10 cellular contexts compared by ENCODE assay signal in genomic region chr2:85600951-85601770, GRCh38. TPM values are rescaled to one million over a fixed set of nuclear protein-coding genes. Genes with fewer than 3 reads are reported as not detected.
DNase-seq lines count a peak whose midpoint lies in the region; ATAC-seq and TF ChIP-seq lines count a peak whose summit lies in the region.
"Had no signal": no experiment of that assay in that cellular context is flagged by ENCODE, and none has a peak within 500 bp of the region (broad histone marks: within the 10 kb centered on the region; RNA-seq: fewer than 3 reads in every experiment).

No MANE protein-coding gene starts in this region.

- peaks cover 34% of the 10 kb centered on the region for H3K4me1 Mint-ChIP-seq in central memory CD8-positive, alpha-beta T cell

- peaks cover 10% of the 10 kb centered on the region for H3K36me3 Mint-ChIP-seq in central memory CD8-positive, alpha-beta T cell (ENCODE audit: insufficient read depth)

- peak overlapping the region; percentile 82 for H3K4me3 Mint-ChIP-seq in central memory CD8-positive, alpha-beta T cell

- H3K27ac ChIP-seq in heart right ventricle (peak overlapping the region in 9 of 10 donors; percentile 71 to 94 (median 89)), upper lobe of right lung (peak overlapping the region; percentile 89)

- H3K4me3 ChIP-seq in heart right ventricle, result peak overlapping the region in 9 of 10 donors; percentile 64 to 92 (median 75)
- H3K4me3 ChIP-seq in mucosa of descending colon, result no peak overlapping the region
- H3K4me3 ChIP-seq in upper lobe of right lung, result peak overlapping the region; percentile 79

- intact Hi-C loops in heart right ventricle (cut with DNase I), result loop anchor here in 4 of 10 donors (5.0 kb wide), 1 partner anchor 39 kb away; the partner anchor contains the start of gene GGCX (in 4 of the 4)
- intact Hi-C loops in left cardiac atrium (cut with DNase I), result loop anchor here in 1 of 2 donors (5.0 kb wide), 1 partner anchor 39 kb away; the partner anchor contains the start of gene GGCX
- intact Hi-C loops in mucosa of descending colon (cut with DNase I, micrococcal nuclease), result no loop called here
- intact Hi-C loops in upper lobe of right lung (cut with DNase I), result no loop called here

- peak overlapping the region; percentile 87 for H3K27ac Mint-ChIP-seq in central memory CD8-positive, alpha-beta T cell (ENCODE audit: low read depth)

- H3K27me3 Mint-ChIP-seq in central memory CD8-positive, alpha-beta T cell, result no peaks in the 10 kb centered on the region

- H3K36me3 ChIP-seq in heart right ventricle (peaks cover 0 to 53% (median 11%) of the 10 kb centered on the region in 9 donors), mucosa of descending colon (ENCODE audit: low read depth) (no peaks in the 10 kb centered on the region), upper lobe of right lung (peaks cover 31% of the 10 kb centered on the region)

- peaks cover 6 to 61% (median 51%) of the 10 kb centered on the region in 9 donors for H3K4me1 ChIP-seq in heart right ventricle
- peaks cover 31% of the 10 kb centered on the region for H3K4me1 ChIP-seq in mucosa of descending colon (ENCODE audit: low read depth)
- H3K4me1 ChIP-seq in upper lobe of right lung, result peaks cover 41% of the 10 kb centered on the region

- no peaks in the 10 kb centered on the region for H3K9me3 Mint-ChIP-seq in central memory CD8-positive, alpha-beta T cell

- DNase-seq in heart right ventricle (no peak), left cardiac atrium (no peak), mucosa of descending colon (peak in 2 of 3 donors; percentile 36 to 37), upper lobe of right lung (no peak), NCI-H1436 treated with DMSO at 0.1 percent for 48 hours (lab: John Stamatoyannopoulos, UW) (no peak), left lobe of liver (ENCODE audit: low spot score) (no peak), DMS 273 treated with DMSO at 0.1 percent for 48 hours (lab: John Stamatoyannopoulos, UW) (no peak)
- no peak for DNase-seq in central memory CD8-positive, alpha-beta T cell (ENCODE audit: low spot score in 2 of 2)
- DNase-seq: effector CD8-positive, alpha-beta T cell; NK-92 treated with Interleukin-12 subunit alpha and Interleukin-12 subunit beta, amount 100 ng/mL, for 24 hours had no signal

- TF ChIP-seq CTCF in heart right ventricle (IDR thresholded peaks at IDR 0.05) (no peak), mucosa of descending colon (IDR thresholded peaks at IDR 0.05) (no peak), upper lobe of right lung (IDR thresholded peaks at IDR 0.05) (no peak)

- no peaks in the 10 kb centered on the region for H3K9me3 ChIP-seq in heart right ventricle
- no peaks in the 10 kb centered on the region for H3K9me3 ChIP-seq in mucosa of descending colon
- no peaks in the 10 kb centered on the region for H3K9me3 ChIP-seq in upper lobe of right lung

- 80 to 83% methylated on average over 6 of the region's 6 CpGs for WGBS in heart right ventricle, 2 donors

- H3K27me3 ChIP-seq in heart right ventricle, result no peaks in the 10 kb centered on the region
- H3K27me3 ChIP-seq in upper lobe of right lung, result no peaks in the 10 kb centered on the region

- ATAC-seq in heart right ventricle, result no peak
- no peak for ATAC-seq in left cardiac atrium
- no peak for ATAC-seq in central memory CD8-positive, alpha-beta T cell (replicated peaks; ENCODE audit: extremely low read depth, poor library complexity, severe bottlenecking)
- no peak for ATAC-seq in mucosa of descending colon
- ATAC-seq in upper lobe of right lung, result no peak
- no peak for ATAC-seq in left lobe of liver

RNA-seq across cellular contexts. Expression of gene TMEM150A, which starts 1.3 kb away (rescaled TPM):
- 10 to 100 TPM in 5 of 10 donors, 1 to 10 TPM in 5; 7.6 to 13.9 (median 9.6) TPM for total RNA-seq in heart right ventricle
- polyA plus RNA-seq in heart right ventricle, result 10 to 100 TPM; 10.1 to 21.1 TPM
- 10 to 100 TPM; 12.7 to 14.9 TPM for total RNA-seq in left cardiac atrium
- 10 to 100 TPM in 1 of 3 donors, 1 to 10 TPM in 2; 9.4 to 20.9 (median 10.0) TPM for total RNA-seq in mucosa of descending colon
- total RNA-seq in upper lobe of right lung, result 31.5 TPM
- total RNA-seq in left lobe of liver, result 20.0 TPM

RNA-seq across cellular contexts. Expression of gene RNF181, which starts 5.6 kb away (rescaled TPM):
- total RNA-seq in heart right ventricle, result 100 to 1,000 TPM in 1 of 10 donors, 10 to 100 TPM in 9; 74.7 to 117 (median 82.2) TPM
- 100 to 1,000 TPM; 140 to 282 TPM for polyA plus RNA-seq in heart right ventricle
- total RNA-seq in left cardiac atrium, result 10 to 100 TPM; 86.5 to 97.1 TPM
- 10 to 100 TPM; 73.7 to 89.5 (median 80.8) TPM for total RNA-seq in mucosa of descending colon
- total RNA-seq in upper lobe of right lung, result 85.9 TPM
- total RNA-seq in left lobe of liver, result 52.8 TPM

RNA-seq across cellular contexts. Expression of gene C2orf68, which starts 10.7 kb away (rescaled TPM):
- 10 to 100 TPM; 25.0 to 39.0 (median 33.7) TPM for total RNA-seq in heart right ventricle
- polyA plus RNA-seq in heart right ventricle, result 10 to 100 TPM; 14.2 to 47.0 TPM
- 10 to 100 TPM; 21.3 to 22.4 TPM for total RNA-seq in left cardiac atrium
- 10 to 100 TPM; 36.4 to 45.5 (median 36.7) TPM for total RNA-seq in mucosa of descending colon
- 37.9 TPM for total RNA-seq in upper lobe of right lung
- 15.9 TPM for total RNA-seq in left lobe of liver

RNA-seq across cellular contexts. Expression of gene USP39, which starts 14.8 kb away (rescaled TPM):
- total RNA-seq in heart right ventricle (10 to 100 TPM; 24.5 to 35.8 (median 29.3) TPM), left cardiac atrium (10 to 100 TPM; 26.6 to 32.3 TPM), mucosa of descending colon (10 to 100 TPM; 33.5 to 46.4 (median 35.6) TPM), upper lobe of right lung (37.0 TPM), left lobe of liver (18.6 TPM)
- 10 to 100 TPM; 19.9 to 36.5 TPM for polyA plus RNA-seq in heart right ventricle

RNA-seq across cellular contexts. Expression of gene VAMP5, which starts 16.9 kb away (rescaled TPM):
- total RNA-seq in heart right ventricle (100 to 1,000 TPM in 1 of 10 donors, 10 to 100 TPM in 9; 25.8 to 146 (median 35.5) TPM), left cardiac atrium (10 to 100 TPM; 84.7 to 91.4 TPM), mucosa of descending colon (10 to 100 TPM; 10.8 to 39.3 (median 28.3) TPM), upper lobe of right lung (84.8 TPM), left lobe of liver (31.7 TPM)
- 100 to 1,000 TPM in 1 of 2 donors, 10 to 100 TPM in 1; 79.6 to 131 TPM for polyA plus RNA-seq in heart right ventricle

Comparison
In these comparisons a context has a peak if more than half of its experiments do, and no peak if none do; other contexts are left out.
1. DNase-seq: peak in mucosa of descending colon (2 of 3); none in heart right ventricle (0 of 2), left cardiac atrium (single experiment), central memory CD8-positive, alpha-beta T cell (0 of 2), upper lobe of right lung (single experiment), NCI-H1436 treated with DMSO at 0.1 percent for 48 hours (single experiment), left lobe of liver (single experiment) and DMS 273 treated with DMSO at 0.1 percent for 48 hours (single experiment).